Comparison of ENCODE assay signal across 23 cellular contexts in the genomic region with DNA sequence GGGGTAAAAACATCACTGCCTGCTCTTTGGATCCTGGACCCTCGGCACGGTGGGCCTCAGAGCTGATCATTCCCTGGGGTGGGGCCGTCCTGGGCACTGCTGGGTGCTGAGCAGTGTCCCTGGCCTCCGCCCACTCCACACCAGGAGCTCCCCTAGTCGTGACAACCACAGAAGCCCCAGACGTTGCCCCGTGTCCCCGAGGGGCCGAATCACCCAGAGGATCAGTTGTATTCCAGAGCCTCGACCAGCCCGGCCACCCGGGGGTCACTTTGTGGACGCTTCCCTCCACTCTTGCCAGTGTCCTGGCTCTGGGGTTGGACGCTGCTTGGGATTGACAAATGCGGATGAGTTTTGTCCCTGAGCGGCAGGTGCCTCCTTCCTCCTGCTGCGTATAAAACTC. TPM values are rescaled to one million over a fixed set of nuclear protein-coding genes. Genes with fewer than 3 reads are reported as not detected.
DNase-seq lines count a peak whose midpoint lies in the region; ATAC-seq, FAIRE-seq and TF ChIP-seq lines count a peak whose summit lies in the region.
"Had no signal": no experiment of that assay in that cellular context is flagged by ENCODE, and none has a peak within 500 bp of the region (broad histone marks: within the 10 kb centered on the region; RNA-seq: fewer than 3 reads in every experiment).

No MANE protein-coding gene starts in this region.

- TF ChIP-seq RAD21 in IMR-90 (IDR thresholded peaks at IDR 0.05; ENCODE audit: low read length) (no peak), HepG2 (CRISPR knock-in tag; IDR thresholded peaks at IDR 0.05) (no peak)

- no peak overlapping the region for H4K91ac ChIP-seq in IMR-90 (ENCODE audit: insufficient read depth, low read depth, low read length)

- no peaks in the 10 kb centered on the region for H3K4me1 Mint-ChIP-seq in CD14-positive monocyte
- H3K4me1 Mint-ChIP-seq: CD4-positive, CD25-positive, alpha-beta regulatory T cell had no signal

- in situ Hi-C loops in IMR-90 (cut with MboI; ENCODE audit: low sequenced_read_pairs) (no loop called here), HepG2 (cut with HindIII; ENCODE audit: extremely low pct_ligation_motif_present, low pct_unique_long_range_greater_than_20kb) (no loop called here)

- H3K4me3 Mint-ChIP-seq in CD14-positive monocyte: no peak overlapping the region

- no peak overlapping the region for H4K5ac ChIP-seq in IMR-90 (ENCODE audit: low read depth, low read length)

- ATAC-seq in IMR-90 (ENCODE audit: low read depth) (no peak), HepG2 (no peak)
- ATAC-seq: GM12878 had no signal

- peaks cover 11 to 56% (median 31%) of the 10 kb centered on the region in 7 donors for H3K9me3 Mint-ChIP-seq in CD14-positive monocyte

- H3K18ac ChIP-seq in IMR-90 (ENCODE audit: low read depth, low read length): no peak overlapping the region

- no peak overlapping the region for H3K4me2 ChIP-seq in IMR-90 (ENCODE audit: low read depth, low read length)
- peak overlapping the region; percentile 1; the same call in 1 of the 2 replicates for H3K4me2 ChIP-seq in HepG2 (ENCODE audit: low read depth, low read length)

- H3K4me3 ChIP-seq in IMR-90 (ENCODE audit: insufficient read depth, low read depth, low read length): no peak overlapping the region
- H3K4me3 ChIP-seq in HepG2 (replicated peaks in 1 of 3; ENCODE audit: insufficient read depth in 1 of 3, low read depth in 2 of 3, low read length in 3 of 3): no peak overlapping the region; a peak in 1 of 6 replicates
- no peak overlapping the region for H3K4me3 ChIP-seq in thyroid gland (replicated peaks in 1 of 3)
- H3K4me3 ChIP-seq: GM12878 had no signal

- WGBS in IMR-90 (ENCODE audit: extremely low coverage in 2 of 2, insufficient read length in 1 of 2), 2 experiments: 80% methylated on average over 3 of the region's 17 CpGs; no CpG with 5 or more reads in 1 of the 2 experiments
- 11% methylated on average over 7 of the region's 17 CpGs for WGBS in HepG2 (ENCODE audit: low lambda C conversion rate)
- 85 to 87% methylated on average over 10 to 11 of the region's 17 CpGs for WGBS in thyroid gland, 2 donors

- no peaks in the 10 kb centered on the region for H3K9me1 ChIP-seq in IMR-90 (ENCODE audit: insufficient read depth, low read length)

- FAIRE-seq in HepG2 (lab: Jason Lieb, UNC): no peak
- FAIRE-seq: GM12878, RCC 7860 had no signal

- no peak overlapping the region for H2BK15ac ChIP-seq in IMR-90 (ENCODE audit: low read depth, low read length)

- no peaks in the 10 kb centered on the region for H3K79me1 ChIP-seq in IMR-90 (ENCODE audit: low read depth in 1 of 2, low read length in 2 of 2)

- no peaks in the 10 kb centered on the region for H3K79me2 ChIP-seq in HepG2 (ENCODE audit: insufficient read depth, low read length)

- peaks cover 5 to 19% (median 5%) of the 10 kb centered on the region in 3 donors for H3K27me3 Mint-ChIP-seq in CD14-positive monocyte (ENCODE audit: low read depth in 3 of 3)

- H3K27ac ChIP-seq in IMR-90 (ENCODE audit: insufficient read depth, low read length) (no peak overlapping the region), HepG2 (ENCODE audit: extremely low read length, insufficient read depth, low read length) (no peak overlapping the region), thyroid gland (no peak overlapping the region)

- CTCF ChIA-PET in IMR-90 (lab: Yijun Ruan, JAX): no interaction called here
- CTCF ChIA-PET in HepG2 (lab: Yijun Ruan, JAX; ENCODE audit: low intra/inter-chr PET ratio, low total read pairs): no interaction called here

- no peak overlapping the region for H4K8ac ChIP-seq in IMR-90 (ENCODE audit: low read depth in 2 of 2, low read length in 2 of 2)

- H2AFZ ChIP-seq in IMR-90 (replicated peaks; ENCODE audit: low read length, poor library complexity) (peak overlapping the region; percentile 32), HepG2 (ENCODE audit: low read length) (no peak overlapping the region)

- dilution Hi-C loops in IMR-90 (cut with HindIII; ENCODE audit: low sequenced_read_pairs, unreplicated experiment): no loop called here

- DNase-seq in CD14-positive monocyte (ENCODE audit: low spot score) (peak; percentile 43), IMR-90 (no peak), HepG2 (ENCODE audit: low spot score) (no peak), posterior vena cava (ENCODE audit: low spot score) (peak; percentile 76), NCI-H187 (lab: John Stamatoyannopoulos, UW) (no peak), H4 (ENCODE audit: low spot score) (no peak), thyroid gland (no peak)
- DNase-seq: BE2C; CD4-positive, CD25-positive, alpha-beta regulatory T cell; DMS 273 treated with DMSO at 0.1 percent for 48 hours; DND-41; HCEC 1CT; KBM-7; NCI-H1092; NCI-H1436; NCI-H2029; NCI-H226; NCI-H510A treated with DMSO at 0.1 percent for 48 hours; NCI-H774; OCI-M1; SHP77 had no signal

- H3K14ac ChIP-seq in IMR-90 (replicated peaks; ENCODE audit: low read depth, low read length): no peak overlapping the region

- H2BK5ac ChIP-seq in IMR-90 (ENCODE audit: low read depth, low read length, poor library complexity, severe bottlenecking): no peak overlapping the region

- no peak overlapping the region for H2BK20ac ChIP-seq in IMR-90 (ENCODE audit: low read depth, low read length)

- H2AK5ac ChIP-seq in IMR-90 (ENCODE audit: low read depth, low read length): no peak overlapping the region

- H3K9ac ChIP-seq in IMR-90 (ENCODE audit: low read depth, low read length) (no peak overlapping the region), HepG2 (ENCODE audit: insufficient read depth, low read depth, low read length) (no peak overlapping the region)

- TF ChIP-seq EP300 in HepG2 (IDR thresholded peaks at IDR 0.05; ENCODE audit: low read depth in 2 of 2, low read length in 2 of 2): no peak
- no peak for TF ChIP-seq EP300 in HepG2 (CRISPR knock-in tag; IDR thresholded peaks at IDR 0.05; ENCODE audit: borderline replicate concordance)

- H3K23ac ChIP-seq in IMR-90 (ENCODE audit: low read depth, low read length): no peak overlapping the region

- TF ChIP-seq POLR2A in IMR-90 (IDR thresholded peaks at IDR 0.05; ENCODE audit: low read depth, low read length) (no peak), HepG2 (IDR thresholded peaks at IDR 0.05; ENCODE audit: insufficient read depth in 1 of 2, low read depth in 2 of 2, low read length in 2 of 2) (no peak), thyroid gland (IDR thresholded peaks at IDR 0.05) (no peak)

- intact Hi-C loops in CD14-positive monocyte (cut with micrococcal nuclease) (no loop called here), IMR-90 (cut with micrococcal nuclease) (no loop called here), HepG2 (cut with micrococcal nuclease; ENCODE audit: unreplicated experiment) (no loop called here), posterior vena cava (cut with DNase I) (no loop called here), thyroid gland (cut with DNase I) (no loop called here)

- no peak overlapping the region for H2BK120ac ChIP-seq in IMR-90 (ENCODE audit: low read depth, low read length)

- H3K4me1 ChIP-seq in IMR-90 (ENCODE audit: control insufficient read depth, insufficient read depth, low read length) (no peaks in the 10 kb centered on the region), HepG2 (ENCODE audit: insufficient read depth, low read length) (0 out of 2 replicates have a peak, but pooled peaks cover 6% of the 10 kb centered on the region), thyroid gland (peaks cover 0 to 9% of the 10 kb centered on the region in 2 donors)
- H3K4me1 ChIP-seq: BE2C had no signal

- H3K56ac ChIP-seq in IMR-90 (ENCODE audit: extremely low read depth, insufficient read depth, low read length): no peak overlapping the region

- peaks cover 2% of the 10 kb centered on the region; the same call in 1 of the 2 replicates for H3K27me3 ChIP-seq in IMR-90 (ENCODE audit: control insufficient read depth, insufficient read depth, low read length)
- H3K27me3 ChIP-seq in HepG2 (ENCODE audit: control insufficient read depth in 1 of 2, insufficient read depth in 2 of 2, low read length in 2 of 2): peaks cover 15 to 30% of the 10 kb centered on the region in 2 experiments; a peak in 4 of 5 replicates
- no peaks in the 10 kb centered on the region for H3K27me3 ChIP-seq in thyroid gland
- H3K27me3 ChIP-seq: BE2C had no signal

- POLR2A ChIA-PET in IMR-90 (lab: Charles Lee; ENCODE audit: unreplicated experiment): no interaction called here
- POLR2A ChIA-PET in HepG2 (lab: Yijun Ruan, JAX): no interaction called here

- no peaks in the 10 kb centered on the region for H3K36me3 Mint-ChIP-seq in CD14-positive monocyte
- H3K36me3 Mint-ChIP-seq: CD4-positive, CD25-positive, alpha-beta regulatory T cell had no signal

- H3K4ac ChIP-seq in IMR-90 (ENCODE audit: low read depth, low read length): no peak overlapping the region

- H3K9me3 ChIP-seq in IMR-90 (ENCODE audit: control insufficient read depth, insufficient read depth, low read length): no peaks in the 10 kb centered on the region; the same call in 1 of the 2 replicates
- H3K9me3 ChIP-seq in HepG2 (ENCODE audit: low read length): peaks cover 8% of the 10 kb centered on the region
- no peaks in the 10 kb centered on the region for H3K9me3 ChIP-seq in thyroid gland
- H3K9me3 ChIP-seq: BE2C had no signal

- H3K27ac Mint-ChIP-seq in CD14-positive monocyte: no peak overlapping the region
- H3K27ac Mint-ChIP-seq: CD4-positive, CD25-positive, alpha-beta regulatory T cell had no signal

- TF ChIP-seq CTCF in CD14-positive monocyte (IDR thresholded peaks at IDR 0.05) (no peak), IMR-90 (conservative IDR thresholded peaks at IDR 0.05; ENCODE audit: low read depth, low read length) (no peak), HepG2 (CRISPR knock-in tag; IDR thresholded peaks at IDR 0.05) (no peak), thyroid gland (IDR thresholded peaks at IDR 0.05) (no peak)

- BruUV-seq in IMR-90 (replicated peaks; lab: Mats Ljungman, UMichigan) (no TSS peak), HepG2 (replicated peaks; lab: Mats Ljungman, UMichigan) (no TSS peak)

- H3K36me3 ChIP-seq in IMR-90 (ENCODE audit: control insufficient read depth, insufficient read depth, low read length) (no peaks in the 10 kb centered on the region), HepG2 (replicated peaks in 1 of 2; ENCODE audit: control insufficient read depth in 1 of 2, insufficient read depth in 2 of 2, low read length in 2 of 2) (no peaks in the 10 kb centered on the region), thyroid gland (no peaks in the 10 kb centered on the region)
- H3K36me3 ChIP-seq: BE2C had no signal

- H4K20me1 ChIP-seq in IMR-90 (ENCODE audit: insufficient read depth, low read length) (peaks cover 5% of the 10 kb centered on the region; the same call in 1 of the 2 replicates), HepG2 (ENCODE audit: insufficient read depth, low read length) (0 out of 2 replicates have a peak, but pooled peaks cover 2% of the 10 kb centered on the region)

- no peak overlapping the region for H2AK9ac ChIP-seq in IMR-90 (replicated peaks; ENCODE audit: low read depth, low read length, poor library complexity)

RNA-seq across cellular contexts. Expression of a gene that starts 10.2 kb away (rescaled TPM):
- polyA plus RNA-seq in CD14-positive monocyte: not detected
- total RNA-seq in IMR-90 (2012; rRNA removed): under 0.01 TPM in 2 replicates
- polyA plus RNA-seq in IMR-90 (2012; rRNA removed): 0.07 and 0.09 TPM in 2 replicates
- polyA plus RNA-seq in IMR-90 (2012; cell fraction: cytosol; rRNA removed): 0.08 and 0.15 TPM in 2 replicates
- polyA plus RNA-seq in IMR-90 (2012; cell fraction: nucleus; rRNA removed; ENCODE audit: low replicate concordance): 0.31 and 0.67 TPM in 2 replicates
- total RNA-seq in HepG2 (2016; rRNA removed; fragmentation: Illumina TruSeq; extraction: Trizol): not detected in 2 replicates
- total RNA-seq in HepG2 (2016; cell fraction: cytosol; rRNA removed; fragmentation: Illumina TruSeq; extraction: Trizol; ENCODE audit: low read depth): not detected in 2 replicates
- not detected in 2 replicates for total RNA-seq in HepG2 (2016; cell fraction: insoluble cytoplasmic fraction; rRNA removed; fragmentation: Illumina TruSeq; extraction: Trizol)
- total RNA-seq in HepG2 (2016; cell fraction: membrane; rRNA removed; fragmentation: Illumina TruSeq; extraction: Trizol): not detected in 2 replicates
- not detected in 2 replicates for total RNA-seq in HepG2 (2016; cell fraction: nucleus; rRNA removed; fragmentation: Illumina TruSeq; extraction: Trizol)
- polyA plus RNA-seq in HepG2 (2011; rRNA removed): not detected in 2 replicates
- polyA plus RNA-seq in HepG2 (2011; cell fraction: cytosol; rRNA removed): not detected in 2 replicates
- polyA plus RNA-seq in HepG2 (2011; cell fraction: nucleus; rRNA removed): 0.16 and 0.36 TPM in 2 replicates
- 0.12 TPM in 1 of 2 replicates, not detected in the other for polyA plus RNA-seq in HepG2 (2012)
- not detected in 2 replicates for polyA plus RNA-seq in HepG2 (2016; cell fraction: cytosol; fragmentation: Illumina TruSeq; extraction: Trizol; ENCODE audit: low read depth)
- not detected in 2 replicates for polyA plus RNA-seq in HepG2 (2016; cell fraction: insoluble cytoplasmic fraction; fragmentation: Illumina TruSeq; extraction: Trizol; ENCODE audit: low read depth)
- not detected in 2 replicates for polyA plus RNA-seq in HepG2 (2016; cell fraction: membrane; fragmentation: Illumina TruSeq; extraction: Trizol; ENCODE audit: low read depth)
- polyA plus RNA-seq in HepG2 (2016; cell fraction: nucleus; fragmentation: Illumina TruSeq; extraction: Trizol; ENCODE audit: insufficient read depth, low read depth): not detected in 2 replicates
- not detected in 2 replicates for polyA minus RNA-seq in HepG2 (2011; rRNA and poly(A)+ RNA removed; ENCODE audit: low replicate concordance)
- polyA minus RNA-seq in HepG2 (2011; cell fraction: cytosol; rRNA and poly(A)+ RNA removed): not detected in 2 replicates
- not detected in 2 replicates for polyA minus RNA-seq in HepG2 (2011; cell fraction: nucleus; rRNA and poly(A)+ RNA removed)
- total RNA-seq in posterior vena cava: 1 to 10 TPM; 1.1 to 2.9 TPM
- 0.78 and 0.93 TPM in 2 replicates for total RNA-seq in H4 (2014; rRNA removed; shearing (Covaris generic))
- total RNA-seq in thyroid gland: 10 to 100 TPM in 1 of 4 donors, 1 to 10 TPM in 2, under 1 TPM in 1; 0.54 to 14.7 (median 4.9) TPM
- total RNA-seq: CD4-positive, CD25-positive, alpha-beta regulatory T cell; GM12878 had no signal
- polyA plus RNA-seq: CD4-positive, CD25-positive, alpha-beta regulatory T cell; GM12878 had no signal

RNA-seq across cellular contexts. Expression of a gene that starts 54.1 kb away (rescaled TPM):
- polyA plus RNA-seq in CD14-positive monocyte (1 to 10 TPM; 3.6 to 6.9 TPM), IMR-90 (2012; rRNA removed) (28.4 and 32.3 TPM in 2 replicates), HepG2 (2011; rRNA removed) (22.9 and 25.7 TPM in 2 replicates)
- total RNA-seq in IMR-90 (2012; rRNA removed) (11.4 and 28.0 TPM in 2 replicates), HepG2 (2016; rRNA removed; fragmentation: Illumina TruSeq; extraction: Trizol) (7.9 and 9.6 TPM in 2 replicates), posterior vena cava (10 to 100 TPM; 18.8 to 25.3 TPM), thyroid gland (10 to 100 TPM in 2 of 4 donors, 1 to 10 TPM in 2; 9.0 to 20.1 (median 11.2) TPM)
- polyA plus RNA-seq in IMR-90 (2012; cell fraction: cytosol; rRNA removed): 12.3 and 27.2 TPM in 2 replicates
- 42.8 and 96.1 TPM in 2 replicates for polyA plus RNA-seq in IMR-90 (2012; cell fraction: nucleus; rRNA removed; ENCODE audit: low replicate concordance)
- total RNA-seq in HepG2 (2016; cell fraction: cytosol; rRNA removed; fragmentation: Illumina TruSeq; extraction: Trizol; ENCODE audit: low read depth): 11.9 and 12.6 TPM in 2 replicates
- 10.4 and 13.2 TPM in 2 replicates for total RNA-seq in HepG2 (2016; cell fraction: insoluble cytoplasmic fraction; rRNA removed; fragmentation: Illumina TruSeq; extraction: Trizol)
- 8.0 and 11.3 TPM in 2 replicates for total RNA-seq in HepG2 (2016; cell fraction: membrane; rRNA removed; fragmentation: Illumina TruSeq; extraction: Trizol)
- total RNA-seq in HepG2 (2016; cell fraction: nucleus; rRNA removed; fragmentation: Illumina TruSeq; extraction: Trizol): 8.0 and 17.5 TPM in 2 replicates
- 8.3 and 13.6 TPM in 2 replicates for polyA plus RNA-seq in HepG2 (2011; cell fraction: cytosol; rRNA removed)
- polyA plus RNA-seq in HepG2 (2011; cell fraction: nucleus; rRNA removed): 54.0 and 67.5 TPM in 2 replicates
- polyA plus RNA-seq in HepG2 (2012): 21.3 and 21.5 TPM in 2 replicates
- 1.2 and 1.7 TPM in 2 replicates for polyA plus RNA-seq in HepG2 (2016; cell fraction: cytosol; fragmentation: Illumina TruSeq; extraction: Trizol; ENCODE audit: low read depth)
- 9.7 and 15.4 TPM in 2 replicates for polyA plus RNA-seq in HepG2 (2016; cell fraction: insoluble cytoplasmic fraction; fragmentation: Illumina TruSeq; extraction: Trizol; ENCODE audit: low read depth)
- 4.1 and 4.8 TPM in 2 replicates for polyA plus RNA-seq in HepG2 (2016; cell fraction: membrane; fragmentation: Illumina TruSeq; extraction: Trizol; ENCODE audit: low read depth)
- polyA plus RNA-seq in HepG2 (2016; cell fraction: nucleus; fragmentation: Illumina TruSeq; extraction: Trizol; ENCODE audit: insufficient read depth, low read depth): 29.5 and 34.6 TPM in 2 replicates
- 39.4 and 61.2 TPM in 2 replicates for polyA minus RNA-seq in HepG2 (2011; rRNA and poly(A)+ RNA removed; ENCODE audit: low replicate concordance)
- 16.5 and 19.2 TPM in 2 replicates for polyA minus RNA-seq in HepG2 (2011; cell fraction: cytosol; rRNA and poly(A)+ RNA removed)
- polyA minus RNA-seq in HepG2 (2011; cell fraction: nucleus; rRNA and poly(A)+ RNA removed): 37.2 and 38.9 TPM in 2 replicates
- total RNA-seq in H4 (2014; rRNA removed; shearing (Covaris generic)): 2.8 and 5.1 TPM in 2 replicates

Comparison
In these comparisons a context has a peak if more than half of its experiments do, and no peak if none do; other contexts are left out.
1. DNase-seq: peak in CD14-positive monocyte (single experiment) and posterior vena cava (single experiment); none in IMR-90 (single experiment), HepG2 (single experiment), NCI-H187 (0 of 2), H4 (single experiment) and thyroid gland (0 of 2).